In the genomic region with DNA sequence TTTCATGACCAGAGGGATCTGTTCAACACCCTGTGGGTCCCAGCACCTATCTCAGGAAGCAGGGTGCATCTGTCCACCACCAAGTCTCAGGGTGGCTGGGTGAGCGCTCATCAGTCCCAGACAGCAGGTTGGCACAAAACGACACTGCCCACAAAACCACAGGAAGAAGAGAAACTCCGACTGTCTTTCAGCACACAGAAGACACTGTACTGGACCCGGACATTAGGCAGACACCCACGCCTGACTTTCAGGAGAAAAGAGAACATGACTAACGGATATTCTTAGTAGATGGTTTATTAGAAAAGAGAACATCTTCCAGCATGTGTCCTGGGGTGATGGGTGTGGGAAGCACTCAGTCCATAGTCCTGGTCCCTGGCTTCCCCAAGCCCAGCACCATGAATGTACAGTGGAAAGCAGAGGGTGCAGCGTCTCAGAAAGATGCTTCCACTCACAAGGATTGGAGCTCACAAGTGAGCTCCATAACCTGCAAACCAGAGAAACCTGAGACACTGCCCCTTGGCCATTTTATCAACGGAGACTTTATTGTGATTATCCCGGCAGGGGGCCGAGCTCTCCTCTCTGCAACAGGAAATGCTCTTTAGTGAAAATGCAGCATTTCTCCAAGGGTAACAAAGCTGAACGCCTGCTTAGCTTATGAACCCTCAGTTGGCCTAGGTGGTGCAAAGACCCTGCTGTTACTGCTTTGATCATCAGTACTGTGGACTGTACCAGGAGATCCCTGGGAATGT, we compare ENCODE assay signal across 10 cellular contexts. TPM values are rescaled to one million over a fixed set of nuclear protein-coding genes. Genes with fewer than 3 reads are reported as not detected.
DNase-seq lines count a peak whose midpoint lies in the region; ATAC-seq and TF ChIP-seq lines count a peak whose summit lies in the region.
"Had no signal": no experiment of that assay in that cellular context is flagged by ENCODE, and none has a peak within 500 bp of the region (broad histone marks: within the 10 kb centered on the region; RNA-seq: fewer than 3 reads in every experiment).

No MANE protein-coding gene starts in this region.

- CTCF ChIA-PET in activated CD4-positive, alpha-beta memory T cell treated with anti-CD3 and anti-CD28 coated beads for 36 hours (lab: Charles Lee), result interaction anchor here (0.9 to 5.6 kb wide), 15 partner anchors 20 to 110 kb away, joined by 3 to 131 read pairs (median 9); partner anchors contain the start of gene LCP2

- intact Hi-C loops in activated CD4-positive, alpha-beta memory T cell treated with anti-CD3 and anti-CD28 coated beads for 36 hours (cut with micrococcal nuclease), result loop anchor here (1.0 to 10.0 kb wide), 5 partner anchors 66 to 679 kb away; no protein-coding TSS in a partner anchor

- peak overlapping the region; percentile 66 for H3K4me3 Mint-ChIP-seq in activated CD4-positive, alpha-beta memory T cell treated with anti-CD3 and anti-CD28 coated beads for 36 hours

- no peaks in the 10 kb centered on the region for H3K9me3 Mint-ChIP-seq in activated CD4-positive, alpha-beta memory T cell treated with anti-CD3 and anti-CD28 coated beads for 36 hours

- H3K27ac Mint-ChIP-seq in activated CD4-positive, alpha-beta memory T cell treated with anti-CD3 and anti-CD28 coated beads for 36 hours, result no peak overlapping the region

- peaks cover 62% of the 10 kb centered on the region for H3K4me1 Mint-ChIP-seq in activated CD4-positive, alpha-beta memory T cell treated with anti-CD3 and anti-CD28 coated beads for 36 hours (ENCODE audit: low read depth)

- H3K27me3 Mint-ChIP-seq in activated CD4-positive, alpha-beta memory T cell treated with anti-CD3 and anti-CD28 coated beads for 36 hours, result no peaks in the 10 kb centered on the region

- in situ Hi-C loops in KBM-7 (cut with MboI; ENCODE audit: low pct_unique_long_range_greater_than_20kb, low sequenced_read_pairs), result no loop called here

- no peaks in the 10 kb centered on the region for H3K36me3 Mint-ChIP-seq in activated CD4-positive, alpha-beta memory T cell treated with anti-CD3 and anti-CD28 coated beads for 36 hours

- ATAC-seq in HG03521 (IDR thresholded peaks at IDR 0.05; ENCODE audit: unreplicated experiment) (no peak), SK-N-SH treated with all-trans-retinoic acid at 6 μM for 48 hours (no peak)

- peak; percentile 60 for DNase-seq in NK-92 treated with Interleukin-12 subunit alpha and Interleukin-12 subunit beta, amount 100 ng/mL, for 24 hours (lab: John Stamatoyannopoulos, UW)
- DNase-seq in NK-92 (lab: John Stamatoyannopoulos, UW; ENCODE audit: unreplicated experiment) (no peak), KBM-7 (peak; percentile 75), iPS DF 19.7 (ENCODE audit: low read depth, low spot score) (peak; percentile 57)
- DNase-seq in activated CD4-positive, alpha-beta memory T cell treated with anti-CD3 and anti-CD28 coated beads for 36 hours, result peak; percentile 86
- DNase-seq in stimulated activated CD8-positive, alpha-beta memory T cell treated with anti-CD3 and anti-CD28 coated beads, Interleukin-4, amount 100 ng/mL, for 24 hours (ENCODE audit: low read depth), result peak; percentile 56

- POLR2A ChIA-PET in activated CD4-positive, alpha-beta memory T cell treated with anti-CD3 and anti-CD28 coated beads for 36 hours (lab: Charles Lee), result interaction anchor here (1.1 to 6.1 kb wide), 10 partner anchors 21 to 97 kb away, joined by 3 to 144 read pairs (median 8); partner anchors contain the start of gene LCP2

TF ChIP-seq in SK-N-SH treated with all-trans-retinoic acid at 6 μM for 48 hours, 23 proteins besides CTCF, POLR2A, EP300 and RAD21 (continues in another document):
- TF ChIP-seq TCF4 (CRISPR knock-in tag; IDR thresholded peaks at IDR 0.05; ENCODE audit: borderline replicate concordance) (no peak), ZC3H10 (CRISPR knock-in tag; IDR thresholded peaks at IDR 0.05) (no peak), PATZ1 (CRISPR knock-in tag; IDR thresholded peaks at IDR 0.05; ENCODE audit: borderline replicate concordance) (no peak), ZNF70 (CRISPR knock-in tag; IDR thresholded peaks at IDR 0.05) (no peak), BACH2 (CRISPR knock-in tag; IDR thresholded peaks at IDR 0.05; ENCODE audit: borderline replicate concordance) (no peak), PPARA (CRISPR knock-in tag; IDR thresholded peaks at IDR 0.05; ENCODE audit: borderline replicate concordance) (no peak), CSDC2 (CRISPR knock-in tag; IDR thresholded peaks at IDR 0.05) (no peak), ZNF565 (CRISPR knock-in tag; conservative IDR thresholded peaks at IDR 0.05; ENCODE audit: low read depth) (no peak), ZFP30 (CRISPR knock-in tag; IDR thresholded peaks at IDR 0.05) (no peak), ISL1 (CRISPR knock-in tag; IDR thresholded peaks at IDR 0.05) (no peak), ARNTL (CRISPR knock-in tag; IDR thresholded peaks at IDR 0.05; ENCODE audit: borderline replicate concordance, low read depth) (no peak), ESRRG (CRISPR knock-in tag; IDR thresholded peaks at IDR 0.05) (no peak)
- TF ChIP-seq, protein P1, sequence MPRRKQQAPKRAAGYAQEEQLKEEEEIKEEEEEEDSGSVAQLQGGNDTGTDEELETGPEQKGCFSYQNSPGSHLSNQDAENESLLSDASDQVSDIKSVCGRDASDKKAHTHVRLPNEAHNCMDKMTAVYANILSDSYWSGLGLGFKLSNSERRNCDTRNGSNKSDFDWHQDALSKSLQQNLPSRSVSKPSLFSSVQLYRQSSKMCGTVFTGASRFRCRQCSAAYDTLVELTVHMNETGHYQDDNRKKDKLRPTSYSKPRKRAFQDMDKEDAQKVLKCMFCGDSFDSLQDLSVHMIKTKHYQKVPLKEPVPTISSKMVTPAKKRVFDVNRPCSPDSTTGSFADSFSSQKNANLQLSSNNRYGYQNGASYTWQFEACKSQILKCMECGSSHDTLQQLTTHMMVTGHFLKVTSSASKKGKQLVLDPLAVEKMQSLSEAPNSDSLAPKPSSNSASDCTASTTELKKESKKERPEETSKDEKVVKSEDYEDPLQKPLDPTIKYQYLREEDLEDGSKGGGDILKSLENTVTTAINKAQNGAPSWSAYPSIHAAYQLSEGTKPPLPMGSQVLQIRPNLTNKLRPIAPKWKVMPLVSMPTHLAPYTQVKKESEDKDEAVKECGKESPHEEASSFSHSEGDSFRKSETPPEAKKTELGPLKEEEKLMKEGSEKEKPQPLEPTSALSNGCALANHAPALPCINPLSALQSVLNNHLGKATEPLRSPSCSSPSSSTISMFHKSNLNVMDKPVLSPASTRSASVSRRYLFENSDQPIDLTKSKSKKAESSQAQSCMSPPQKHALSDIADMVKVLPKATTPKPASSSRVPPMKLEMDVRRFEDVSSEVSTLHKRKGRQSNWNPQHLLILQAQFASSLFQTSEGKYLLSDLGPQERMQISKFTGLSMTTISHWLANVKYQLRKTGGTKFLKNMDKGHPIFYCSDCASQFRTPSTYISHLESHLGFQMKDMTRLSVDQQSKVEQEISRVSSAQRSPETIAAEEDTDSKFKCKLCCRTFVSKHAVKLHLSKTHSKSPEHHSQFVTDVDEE (CRISPR knock-in tag; IDR thresholded peaks at IDR 0.05), result no peak
- TF ChIP-seq, protein P2, sequence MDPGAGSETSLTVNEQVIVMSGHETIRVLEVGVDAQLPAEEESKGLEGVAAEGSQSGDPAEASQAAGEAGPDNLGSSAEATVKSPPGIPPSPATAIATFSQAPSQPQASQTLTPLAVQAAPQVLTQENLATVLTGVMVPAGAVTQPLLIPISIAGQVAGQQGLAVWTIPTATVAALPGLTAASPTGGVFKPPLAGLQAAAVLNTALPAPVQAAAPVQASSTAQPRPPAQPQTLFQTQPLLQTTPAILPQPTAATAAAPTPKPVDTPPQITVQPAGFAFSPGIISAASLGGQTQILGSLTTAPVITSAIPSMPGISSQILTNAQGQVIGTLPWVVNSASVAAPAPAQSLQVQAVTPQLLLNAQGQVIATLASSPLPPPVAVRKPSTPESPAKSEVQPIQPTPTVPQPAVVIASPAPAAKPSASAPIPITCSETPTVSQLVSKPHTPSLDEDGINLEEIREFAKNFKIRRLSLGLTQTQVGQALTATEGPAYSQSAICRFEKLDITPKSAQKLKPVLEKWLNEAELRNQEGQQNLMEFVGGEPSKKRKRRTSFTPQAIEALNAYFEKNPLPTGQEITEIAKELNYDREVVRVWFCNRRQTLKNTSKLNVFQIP (CRISPR knock-in tag; IDR thresholded peaks at IDR 0.05; ENCODE audit: borderline replicate concordance, low read depth), result no peak
- TF ChIP-seq, protein P3, sequence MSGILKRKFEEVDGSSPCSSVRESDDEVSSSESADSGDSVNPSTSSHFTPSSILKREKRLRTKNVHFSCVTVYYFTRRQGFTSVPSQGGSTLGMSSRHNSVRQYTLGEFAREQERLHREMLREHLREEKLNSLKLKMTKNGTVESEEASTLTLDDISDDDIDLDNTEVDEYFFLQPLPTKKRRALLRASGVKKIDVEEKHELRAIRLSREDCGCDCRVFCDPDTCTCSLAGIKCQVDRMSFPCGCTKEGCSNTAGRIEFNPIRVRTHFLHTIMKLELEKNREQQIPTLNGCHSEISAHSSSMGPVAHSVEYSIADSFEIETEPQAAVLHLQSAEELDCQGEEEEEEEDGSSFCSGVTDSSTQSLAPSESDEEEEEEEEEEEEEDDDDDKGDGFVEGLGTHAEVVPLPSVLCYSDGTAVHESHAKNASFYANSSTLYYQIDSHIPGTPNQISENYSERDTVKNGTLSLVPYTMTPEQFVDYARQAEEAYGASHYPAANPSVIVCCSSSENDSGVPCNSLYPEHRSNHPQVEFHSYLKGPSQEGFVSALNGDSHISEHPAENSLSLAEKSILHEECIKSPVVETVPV (CRISPR knock-in tag; IDR thresholded peaks at IDR 0.05), result no peak

RNA-seq across cellular contexts. Expression of gene LCP2, which starts 35.8 kb away (rescaled TPM):
- total RNA-seq in activated CD4-positive, alpha-beta memory T cell treated with anti-CD3 and anti-CD28 coated beads for 36 hours, result 100 to 1,000 TPM; 212 to 213 TPM

RNA-seq across cellular contexts. Expression of gene KCNMB1, which starts 55.8 kb away (rescaled TPM):
- total RNA-seq in activated CD4-positive, alpha-beta memory T cell treated with anti-CD3 and anti-CD28 coated beads for 36 hours, result not detected
- total RNA-seq: lung microvascular endothelial cell; T-helper 2 cell treated with Interferon-gamma antibody and Interleukin-4, amounts not matched to agents 100 ng/mL and 5 ng/mL, for 36 hours had no signal
